27 cellular contexts compared by ENCODE assay signal in the genomic region with DNA sequence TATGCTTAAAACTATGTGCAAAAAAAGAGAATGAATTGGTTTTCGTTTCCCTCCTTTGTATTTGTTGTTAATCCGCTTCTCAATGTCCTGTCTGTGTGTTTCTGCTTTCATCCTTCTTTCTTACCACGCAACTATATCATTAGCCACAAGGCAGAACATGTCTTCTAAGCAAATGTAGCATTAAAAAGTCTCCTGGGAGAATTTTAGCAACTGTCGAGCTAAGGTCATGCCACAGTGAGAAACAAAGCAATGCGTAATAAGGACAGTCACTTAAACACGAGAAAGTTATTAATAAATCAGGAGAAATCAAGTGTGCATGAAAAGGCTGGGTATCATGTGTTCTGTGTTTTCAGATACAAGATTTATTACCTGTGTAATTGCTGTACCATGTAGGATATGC.
"Had no signal": no experiment of that assay in that cellular context is flagged by ENCODE, and none has a peak within 500 bp of the region (broad histone marks: within the 10 kb centered on the region; RNA-seq: fewer than 3 reads in every experiment).

No MANE protein-coding gene starts in this region.

- H3K4me3 Mint-ChIP-seq: activated CD4-positive, alpha-beta memory T cell treated with anti-CD3 and anti-CD28 coated beads for 36 hours; activated CD4-positive, alpha-beta T cell treated with anti-CD3 and anti-CD28 coated beads, Interleukin-2, amount 10 ng/mL, durations not matched to agents 7 days and 5 days; activated naive CD8-positive, alpha-beta T cell treated with anti-CD3 and anti-CD28 coated beads, Interleukin-2, amount 50 U/mL, for 24 hours; activated T-cell treated with anti-CD3 and anti-CD28 coated beads, Interleukin-2, amount 50 U/mL, for 4 hours; IgD-negative memory B cell; T-cell had no signal

- H3K4me1 ChIP-seq: ascending aorta, body of pancreas had no signal

- H3K9me3 ChIP-seq: ascending aorta, body of pancreas, MG63 had no signal

- H3K27ac Mint-ChIP-seq: activated CD4-positive, alpha-beta memory T cell treated with anti-CD3 and anti-CD28 coated beads for 36 hours; activated CD4-positive, alpha-beta T cell treated with anti-CD3 and anti-CD28 coated beads, Interleukin-2, amount 10 ng/mL, durations not matched to agents 7 days and 5 days; activated naive CD4-positive, alpha-beta T cell treated with anti-CD3 and anti-CD28 coated beads, Interleukin-2, amount 50 U/mL, for 72 hours; activated naive CD8-positive, alpha-beta T cell treated with anti-CD3 and anti-CD28 coated beads, Interleukin-2, amount 50 U/mL, for 24 hours; IgD-negative memory B cell; T-cell had no signal

- H3K9me3 Mint-ChIP-seq: activated CD4-positive, alpha-beta T cell treated with anti-CD3 and anti-CD28 coated beads, Interleukin-2, amount 10 ng/mL, durations not matched to agents 7 days and 5 days had no signal

- H3K36me3 Mint-ChIP-seq: activated CD4-positive, alpha-beta memory T cell treated with anti-CD3 and anti-CD28 coated beads for 36 hours; activated naive CD4-positive, alpha-beta T cell treated with anti-CD3 and anti-CD28 coated beads, Interleukin-2, amount 50 U/mL, for 72 hours; T-cell had no signal

- H3K27me3 Mint-ChIP-seq: activated CD4-positive, alpha-beta memory T cell treated with anti-CD3 and anti-CD28 coated beads for 36 hours; activated CD4-positive, alpha-beta T cell treated with anti-CD3 and anti-CD28 coated beads, Interleukin-2, amount 10 ng/mL, durations not matched to agents 7 days and 5 days; activated naive CD8-positive, alpha-beta T cell treated with anti-CD3 and anti-CD28 coated beads, Interleukin-2, amount 50 U/mL, for 24 hours; IgD-negative memory B cell; T-cell had no signal

- DNase-seq: activated CD4-positive, alpha-beta memory T cell treated with anti-CD3 and anti-CD28 coated beads for 36 hours; activated CD4-positive, alpha-beta T cell treated with anti-CD3 and anti-CD28 coated beads, Interleukin-2, amount 10 ng/mL, durations not matched to agents 7 days and 5 days; activated CD4-positive, CD25-positive, alpha-beta regulatory T cell; activated CD8-positive, alpha-beta memory T cell treated with anti-CD3 and anti-CD28 coated beads for 24 hours; activated effector memory CD4-positive, alpha-beta T cell treated with anti-CD3 and anti-CD28 coated beads, Interleukin-2, amount 50 U/mL, for 16 hours; activated naive CD4-positive, alpha-beta T cell treated with Interleukin-2 at 50 U/mL for 16 hours; activated naive CD8-positive, alpha-beta T cell treated with anti-CD3 and anti-CD28 coated beads, Interleukin-2, amount 50 U/mL, for 24 hours; activated T-cell treated with anti-CD3 and anti-CD28 coated beads, Interleukin-2, amount 50 U/mL, for 4 hours; amniotic stem cell; body of pancreas; central memory CD4-positive, alpha-beta T cell; KG1; MG63; MV-4-11; NCI-H1092 treated with DMSO at 0.1 percent for 48 hours; NCI-H146; NCI-H2029; NCI-H2171 treated with DMSO at 0.1 percent for 48 hours; NCI-H226; PC-3; SHP77 treated with DMSO at 0.1 percent for 48 hours; T-cell; T-helper 2 cell; T1000 had no signal

- H3K4me1 Mint-ChIP-seq: activated CD4-positive, alpha-beta T cell treated with anti-CD3 and anti-CD28 coated beads, Interleukin-2, amount 10 ng/mL, durations not matched to agents 7 days and 5 days; activated naive CD8-positive, alpha-beta T cell treated with anti-CD3 and anti-CD28 coated beads, Interleukin-2, amount 50 U/mL, for 24 hours; IgD-negative memory B cell; T-cell had no signal

- H3K27ac ChIP-seq: ascending aorta, body of pancreas had no signal

- H3K4me3 ChIP-seq: ascending aorta, body of pancreas, MG63 had no signal

- H3K36me3 ChIP-seq: ascending aorta, MG63 had no signal

- ATAC-seq: activated naive CD4-positive, alpha-beta T cell treated with anti-CD3 and anti-CD28 coated beads, Interleukin-2, amount 50 U/mL, for 72 hours; activated naive CD8-positive, alpha-beta T cell treated with anti-CD3 and anti-CD28 coated beads, Interleukin-2, amount 50 U/mL, for 24 hours; activated T-cell treated with anti-CD3 and anti-CD28 coated beads, Interleukin-2, amount 50 U/mL, for 4 hours; body of pancreas; PC-3; T-cell had no signal

- H3K27me3 ChIP-seq: ascending aorta, body of pancreas, MG63 had no signal
